ENCODE assay signal across 20 cellular contexts in genomic region chr3:193878051-193878838, GRCh38.
"Had no signal": no experiment of that assay in that cellular context is flagged by ENCODE, and none has a peak within 500 bp of the region (broad histone marks: within the 10 kb centered on the region; RNA-seq: fewer than 3 reads in every experiment).

No MANE protein-coding gene starts in this region.

- H3K27ac ChIP-seq: colonic mucosa, dorsolateral prefrontal cortex, heart left ventricle, neutrophil, ovary, prostate gland, spleen, thoracic aorta, VCaP had no signal

- H3K27me3 ChIP-seq: colonic mucosa, neutrophil, ovary, spleen had no signal

- H3K4me3 Mint-ChIP-seq: activated CD4-positive, alpha-beta T cell treated with anti-CD3 and anti-CD28 coated beads, Interleukin-2, amount 10 ng/mL, durations not matched to agents 7 days and 5 days; activated CD8-positive, alpha-beta T cell treated with anti-CD3 and anti-CD28 coated beads for 36 hours; effector memory CD8-positive, alpha-beta T cell; memory B cell; nephron had no signal

- H3K9me3 Mint-ChIP-seq: activated CD4-positive, alpha-beta T cell treated with anti-CD3 and anti-CD28 coated beads, Interleukin-2, amount 10 ng/mL, durations not matched to agents 7 days and 5 days; activated CD8-positive, alpha-beta T cell treated with anti-CD3 and anti-CD28 coated beads for 36 hours; activated naive CD4-positive, alpha-beta T cell treated with anti-CD3 and anti-CD28 coated beads, Interleukin-2, amount 50 U/mL, for 72 hours; effector memory CD8-positive, alpha-beta T cell; memory B cell had no signal

- H3K9me3 ChIP-seq: colonic mucosa, esophagus squamous epithelium, heart left ventricle, neutrophil, ovary, prostate gland, spleen, thoracic aorta had no signal

- H3K4me3 ChIP-seq: colonic mucosa, dorsolateral prefrontal cortex, esophagus squamous epithelium, heart left ventricle, ovary, prostate gland, spleen, thoracic aorta had no signal

- H3K36me3 Mint-ChIP-seq: activated naive CD4-positive, alpha-beta T cell treated with anti-CD3 and anti-CD28 coated beads, Interleukin-2, amount 50 U/mL, for 72 hours; memory B cell had no signal

- H3K4me1 ChIP-seq: colonic mucosa, prostate gland, spleen had no signal

- H3K27ac Mint-ChIP-seq: activated CD4-positive, alpha-beta T cell treated with anti-CD3 and anti-CD28 coated beads, Interleukin-2, amount 10 ng/mL, durations not matched to agents 7 days and 5 days; activated CD8-positive, alpha-beta T cell treated with anti-CD3 and anti-CD28 coated beads for 36 hours; activated naive CD4-positive, alpha-beta T cell treated with anti-CD3 and anti-CD28 coated beads, Interleukin-2, amount 50 U/mL, for 72 hours; effector memory CD8-positive, alpha-beta T cell; nephron had no signal

- ATAC-seq: effector memory CD8-positive, alpha-beta T cell; heart left ventricle; left cardiac atrium had no signal

- H3K4me1 Mint-ChIP-seq: activated CD4-positive, alpha-beta T cell treated with anti-CD3 and anti-CD28 coated beads, Interleukin-2, amount 10 ng/mL, durations not matched to agents 7 days and 5 days had no signal

- H3K36me3 ChIP-seq: colonic mucosa, esophagus squamous epithelium, heart left ventricle, neutrophil, ovary, prostate gland, spleen, thoracic aorta had no signal

- DNase-seq: activated CD4-positive, alpha-beta T cell treated with anti-CD3 and anti-CD28 coated beads, Interleukin-2, amount 10 ng/mL, durations not matched to agents 7 days and 5 days; activated CD4-positive, CD25-positive, alpha-beta regulatory T cell treated with anti-CD3 and anti-CD28 coated beads, Interleukin-2, amount 50 U/mL, for 72 hours; activated CD8-positive, alpha-beta T cell treated with anti-CD3 and anti-CD28 coated beads for 36 hours; colonic mucosa; dorsolateral prefrontal cortex; effector memory CD8-positive, alpha-beta T cell; esophagus squamous epithelium; heart left ventricle; left cardiac atrium; ovary; spleen; stimulated activated CD4-positive, alpha-beta T cell treated with anti-CD3 and anti-CD28 coated beads, Interleukin-4, amount 100 ng/mL, for 24 hours; stimulated activated naive CD4-positive, alpha-beta T cell treated with Interleukin-2 at 50 U/mL for 16 hours had no signal
